In genomic region chr13:110334841-110335490, GRCh38 we compare ENCODE assay signal across 2 cellular contexts.
TF ChIP-seq lines count a peak whose summit lies in the region.

No MANE protein-coding gene starts in this region.

TF ChIP-seq in GM23338, 12 proteins besides CTCF, POLR2A, EP300 and RAD21 (continued from another document):
- no peak for TF ChIP-seq ZNF462 (CRISPR knock-in tag; IDR thresholded peaks at IDR 0.05)
- TF ChIP-seq ETS1 (IDR thresholded peaks at IDR 0.05): no peak
- TF ChIP-seq POLR2AphosphoS5 (IDR thresholded peaks at IDR 0.05; ENCODE audit: low read depth): no peak
- TF ChIP-seq ZNF114 (CRISPR knock-in tag; IDR thresholded peaks at IDR 0.05): no peak
- TF ChIP-seq ZNF331 (CRISPR knock-in tag; IDR thresholded peaks at IDR 0.05; ENCODE audit: low read depth): no peak
- TF ChIP-seq EZH2phosphoT487 (IDR thresholded peaks at IDR 0.05; ENCODE audit: unreplicated experiment): no peak
- no peak for TF ChIP-seq CREB1 (CRISPR knock-in tag; IDR thresholded peaks at IDR 0.05; ENCODE audit: low read depth)
- no peak for TF ChIP-seq REST (IDR thresholded peaks at IDR 0.05; ENCODE audit: unreplicated experiment)
- TF ChIP-seq STAT1 (IDR thresholded peaks at IDR 0.05; ENCODE audit: unreplicated experiment): no peak

TF ChIP-seq in WTC11, 78 proteins besides CTCF, POLR2A, EP300 and RAD21 (continued from another document):
- no peak for TF ChIP-seq PREB (CRISPR knock-in tag; IDR thresholded peaks at IDR 0.05; ENCODE audit: borderline replicate concordance)
- no peak for TF ChIP-seq ZBTB43 (CRISPR knock-in tag; IDR thresholded peaks at IDR 0.05)
- TF ChIP-seq ATF6 (CRISPR knock-in tag; IDR thresholded peaks at IDR 0.05): no peak
- TF ChIP-seq ZNF532 (CRISPR knock-in tag; IDR thresholded peaks at IDR 0.05; ENCODE audit: borderline replicate concordance): no peak
- TF ChIP-seq NFE2L1 (CRISPR knock-in tag; IDR thresholded peaks at IDR 0.05): no peak
- no peak for TF ChIP-seq CREM (CRISPR knock-in tag; IDR thresholded peaks at IDR 0.05)
- TF ChIP-seq OVOL2 (CRISPR knock-in tag; IDR thresholded peaks at IDR 0.05; ENCODE audit: borderline replicate concordance): no peak
- no peak for TF ChIP-seq AR (CRISPR knock-in tag; IDR thresholded peaks at IDR 0.05)
- no peak for TF ChIP-seq NFATC4 (CRISPR knock-in tag; IDR thresholded peaks at IDR 0.05)
- no peak for TF ChIP-seq ZNF425 (CRISPR knock-in tag; conservative IDR thresholded peaks at IDR 0.05)
- TF ChIP-seq NR1H2 (CRISPR knock-in tag; IDR thresholded peaks at IDR 0.05): no peak
- no peak for TF ChIP-seq FOXK1 (CRISPR knock-in tag; IDR thresholded peaks at IDR 0.05)
- TF ChIP-seq ZBTB21 (CRISPR knock-in tag; IDR thresholded peaks at IDR 0.05; ENCODE audit: borderline replicate concordance): no peak
- no peak for TF ChIP-seq ZNF396 (CRISPR knock-in tag; IDR thresholded peaks at IDR 0.05; ENCODE audit: borderline replicate concordance)
- no peak for TF ChIP-seq RELA (CRISPR knock-in tag; IDR thresholded peaks at IDR 0.05; ENCODE audit: borderline replicate concordance)
- no peak for TF ChIP-seq USF1 (CRISPR knock-in tag; IDR thresholded peaks at IDR 0.05)
- no peak for TF ChIP-seq PRDM15 (CRISPR knock-in tag; IDR thresholded peaks at IDR 0.05)
